3 cellular contexts compared by ENCODE assay signal in genomic region chr10:59607971-59608370, GRCh38.
TF ChIP-seq lines count a peak whose summit lies in the region.

No MANE protein-coding gene starts in this region.

TF ChIP-seq in A549, 52 proteins besides CTCF, POLR2A, EP300 and RAD21:
- no peak for TF ChIP-seq E2F6 (IDR thresholded peaks at IDR 0.05; ENCODE audit: borderline replicate concordance, low read depth)
- peak; percentile 82 for TF ChIP-seq MAFK (IDR thresholded peaks at IDR 0.05; ENCODE audit: partially characterized antibody)
TF ChIP-seq in A549: peak in this region for 1.

TF ChIP-seq in IMR-90, 13 proteins besides CTCF, POLR2A, EP300 and RAD21:
- TF ChIP-seq FOS (IDR thresholded peaks at IDR 0.05; ENCODE audit: low read depth, low read length): no peak
- TF ChIP-seq, protein P1, sequence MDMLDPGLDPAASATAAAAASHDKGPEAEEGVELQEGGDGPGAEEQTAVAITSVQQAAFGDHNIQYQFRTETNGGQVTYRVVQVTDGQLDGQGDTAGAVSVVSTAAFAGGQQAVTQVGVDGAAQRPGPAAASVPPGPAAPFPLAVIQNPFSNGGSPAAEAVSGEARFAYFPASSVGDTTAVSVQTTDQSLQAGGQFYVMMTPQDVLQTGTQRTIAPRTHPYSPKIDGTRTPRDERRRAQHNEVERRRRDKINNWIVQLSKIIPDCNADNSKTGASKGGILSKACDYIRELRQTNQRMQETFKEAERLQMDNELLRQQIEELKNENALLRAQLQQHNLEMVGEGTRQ (IDR thresholded peaks at IDR 0.05; ENCODE audit: low read depth, low read length): no peak
- TF ChIP-seq MAZ (IDR thresholded peaks at IDR 0.05; ENCODE audit: borderline replicate concordance, low read depth, low read length): no peak
- no peak for TF ChIP-seq SMC3 (IDR thresholded peaks at IDR 0.05; ENCODE audit: low read depth, low read length)
- TF ChIP-seq MAFK (IDR thresholded peaks at IDR 0.05; ENCODE audit: low read depth, low read length): peak; percentile 64
- TF ChIP-seq CHD1 (IDR thresholded peaks at IDR 0.05; ENCODE audit: low read depth, low read length): no peak
- TF ChIP-seq RFX5 (IDR thresholded peaks at IDR 0.05; ENCODE audit: low read depth, low read length): no peak

TF ChIP-seq in K562, 482 proteins besides CTCF, POLR2A, EP300 and RAD21:
- TF ChIP-seq ZKSCAN8 (CRISPR knock-in tag; IDR thresholded peaks at IDR 0.05): no peak
- TF ChIP-seq BCL6 (CRISPR knock-in tag; IDR thresholded peaks at IDR 0.05): no peak
- TF ChIP-seq MAFK (IDR thresholded peaks at IDR 0.05; ENCODE audit: low read length): peak; percentile 30; the same call in 1 of the 2 replicates
- TF ChIP-seq ZNF830 (CRISPR knock-in tag; IDR thresholded peaks at IDR 0.05): no peak
- TF ChIP-seq PHF21A (IDR thresholded peaks at IDR 0.05; ENCODE audit: borderline replicate concordance, low read depth): no peak
- no peak for TF ChIP-seq RFX5 (IDR thresholded peaks at IDR 0.05; ENCODE audit: low read depth, low read length)
- no peak for TF ChIP-seq SRF (CRISPR knock-in tag; IDR thresholded peaks at IDR 0.05)
- peak; percentile 74 for TF ChIP-seq ZNF316 (IDR thresholded peaks at IDR 0.05)
- TF ChIP-seq TCF7L2 (IDR thresholded peaks at IDR 0.05; ENCODE audit: low read depth, low read length): no peak
- peak; percentile 43; the same call in 1 of the 2 replicates for TF ChIP-seq C11orf30 (IDR thresholded peaks at IDR 0.05; ENCODE audit: low read depth)
- peak; percentile 56 for TF ChIP-seq MAFG (tag; conservative IDR thresholded peaks at IDR 0.05)
- TF ChIP-seq, protein P2, sequence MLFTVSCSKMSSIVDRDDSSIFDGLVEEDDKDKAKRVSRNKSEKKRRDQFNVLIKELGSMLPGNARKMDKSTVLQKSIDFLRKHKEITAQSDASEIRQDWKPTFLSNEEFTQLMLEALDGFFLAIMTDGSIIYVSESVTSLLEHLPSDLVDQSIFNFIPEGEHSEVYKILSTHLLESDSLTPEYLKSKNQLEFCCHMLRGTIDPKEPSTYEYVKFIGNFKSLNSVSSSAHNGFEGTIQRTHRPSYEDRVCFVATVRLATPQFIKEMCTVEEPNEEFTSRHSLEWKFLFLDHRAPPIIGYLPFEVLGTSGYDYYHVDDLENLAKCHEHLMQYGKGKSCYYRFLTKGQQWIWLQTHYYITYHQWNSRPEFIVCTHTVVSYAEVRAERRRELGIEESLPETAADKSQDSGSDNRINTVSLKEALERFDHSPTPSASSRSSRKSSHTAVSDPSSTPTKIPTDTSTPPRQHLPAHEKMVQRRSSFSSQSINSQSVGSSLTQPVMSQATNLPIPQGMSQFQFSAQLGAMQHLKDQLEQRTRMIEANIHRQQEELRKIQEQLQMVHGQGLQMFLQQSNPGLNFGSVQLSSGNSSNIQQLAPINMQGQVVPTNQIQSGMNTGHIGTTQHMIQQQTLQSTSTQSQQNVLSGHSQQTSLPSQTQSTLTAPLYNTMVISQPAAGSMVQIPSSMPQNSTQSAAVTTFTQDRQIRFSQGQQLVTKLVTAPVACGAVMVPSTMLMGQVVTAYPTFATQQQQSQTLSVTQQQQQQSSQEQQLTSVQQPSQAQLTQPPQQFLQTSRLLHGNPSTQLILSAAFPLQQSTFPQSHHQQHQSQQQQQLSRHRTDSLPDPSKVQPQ (CRISPR knock-in tag; IDR thresholded peaks at IDR 0.05; ENCODE audit: borderline replicate concordance): no peak
- TF ChIP-seq, protein P1 (CRISPR knock-in tag; IDR thresholded peaks at IDR 0.05): no peak
- peak; percentile 55 for TF ChIP-seq MAFF (IDR thresholded peaks at IDR 0.05; ENCODE audit: low read length)
- no peak for TF ChIP-seq HLTF (IDR thresholded peaks at IDR 0.05)
